ENCODE assay signal across 1 cellular context in genomic region chr4:98672583-98673281, GRCh38.
TF ChIP-seq lines count a peak whose summit lies in the region.

No MANE protein-coding gene starts in this region.

TF ChIP-seq in SK-N-SH, 30 proteins besides CTCF, POLR2A, EP300 and RAD21 (continued from another document):
- no peak for TF ChIP-seq ZBTB33 (IDR thresholded peaks at IDR 0.05; ENCODE audit: borderline replicate concordance, low read depth)
- 0 out of 2 replicates have a peak, but pooled peaks have one; percentile 26 for TF ChIP-seq MXI1 (IDR thresholded peaks at IDR 0.05; ENCODE audit: low read depth, low read length)
- peak; percentile 44 for TF ChIP-seq PBX3 (IDR thresholded peaks at IDR 0.05)
- no peak for TF ChIP-seq SMC3 (IDR thresholded peaks at IDR 0.05; ENCODE audit: low read depth, low read length)
- TF ChIP-seq FOSL2 (IDR thresholded peaks at IDR 0.05; ENCODE audit: borderline replicate concordance, low read depth), result no peak
- no peak for TF ChIP-seq MEF2A (IDR thresholded peaks at IDR 0.05; ENCODE audit: borderline replicate concordance, low read depth)
- TF ChIP-seq SIN3A (IDR thresholded peaks at IDR 0.05; ENCODE audit: borderline replicate concordance, low read depth, low read length), result no peak
- no peak for TF ChIP-seq NFIC (IDR thresholded peaks at IDR 0.05; ENCODE audit: borderline replicate concordance)
- TF ChIP-seq RCOR1 (IDR thresholded peaks at IDR 0.05; ENCODE audit: low read length), result peak; percentile 93
- no peak for TF ChIP-seq TAF1 (IDR thresholded peaks at IDR 0.05; ENCODE audit: borderline replicate concordance, low read depth, low read length)
- no peak for TF ChIP-seq RFX5 (IDR thresholded peaks at IDR 0.05; ENCODE audit: low read length)
- no peak for TF ChIP-seq FOXM1 (IDR thresholded peaks at IDR 0.05; ENCODE audit: low read depth)
- no peak for TF ChIP-seq GABPA (IDR thresholded peaks at IDR 0.05; ENCODE audit: low read depth)
- TF ChIP-seq GATA2 (CRISPR knock-in tag; IDR thresholded peaks at IDR 0.05), result peak; percentile 97
- no peak for TF ChIP-seq REST (IDR thresholded peaks at IDR 0.05; ENCODE audit: low read depth, low read length)
- no peak for TF ChIP-seq RXRA (IDR thresholded peaks at IDR 0.05; ENCODE audit: borderline replicate concordance, low read depth)
- no peak for TF ChIP-seq USF2 (IDR thresholded peaks at IDR 0.05; ENCODE audit: borderline replicate concordance, low read depth, low read length)
- TF ChIP-seq TCF12 (IDR thresholded peaks at IDR 0.05), result peak; percentile 44; the same call in 1 of the 2 replicates
- no peak for TF ChIP-seq USF1 (IDR thresholded peaks at IDR 0.05; ENCODE audit: borderline replicate concordance, low read depth)
- peak; percentile 56 for TF ChIP-seq FOXJ3 (CRISPR knock-in tag; IDR thresholded peaks at IDR 0.05)
- no peak for TF ChIP-seq NRF1 (IDR thresholded peaks at IDR 0.05; ENCODE audit: low read depth, low read length)
- TF ChIP-seq CHD2 (IDR thresholded peaks at IDR 0.05; ENCODE audit: low read length, partially characterized antibody), result peak; percentile 62
